14 cellular contexts compared by ENCODE assay signal in genomic region chr5:38424237-38425080, GRCh38.
DNase-seq lines count a peak whose midpoint lies in the region; ATAC-seq and TF ChIP-seq lines count a peak whose summit lies in the region.
"Had no signal": no experiment of that assay in that cellular context is flagged by ENCODE, and none has a peak within 500 bp of the region (broad histone marks: within the 10 kb centered on the region; RNA-seq: fewer than 3 reads in every experiment).

No MANE protein-coding gene starts in this region.

- TF ChIP-seq EP300 in SK-N-SH (IDR thresholded peaks at IDR 0.05; ENCODE audit: borderline replicate concordance in 1 of 2, low read depth in 1 of 2, low read length in 1 of 2), result peak; percentile 52 to 54; a peak in 2 of 4 replicates

- peaks cover 3% of the 10 kb centered on the region for H3K4me1 Mint-ChIP-seq in neural crest cell
- H3K4me1 Mint-ChIP-seq in Calu3 (ENCODE audit: low read depth, unreplicated experiment), result no peaks in the 10 kb centered on the region
- peaks cover 15% of the 10 kb centered on the region for H3K4me1 Mint-ChIP-seq in activated T-helper 1 cell treated with anti-CD3 and anti-CD28 coated beads, Interleukin-12 subunit alpha, Interleukin-12 subunit beta, Interleukin-2, Interleukin-4 antibody, amounts not matched to agents 30 ng/mL and 10 ng/mL and 1 ng/mL, durations not matched to agents 14 hours and 24 hours and 36 hours (ENCODE audit: low read depth)

- H3K4me3 Mint-ChIP-seq in neural crest cell (no peak overlapping the region), Calu3 (ENCODE audit: low read depth, unreplicated experiment) (no peak overlapping the region)
- no peak overlapping the region for H3K4me3 Mint-ChIP-seq in activated T-helper 1 cell treated with anti-CD3 and anti-CD28 coated beads, Interleukin-12 subunit alpha, Interleukin-12 subunit beta, Interleukin-2, Interleukin-4 antibody, amounts not matched to agents 30 ng/mL and 10 ng/mL and 1 ng/mL, durations not matched to agents 14 hours and 24 hours and 36 hours
- H3K4me3 Mint-ChIP-seq: CD4-positive, alpha-beta memory T cell; T-helper 1 cell treated with Interleukin-12 subunit alpha and Interleukin-12 subunit beta and Interleukin-4 antibody, amounts not matched to agents 30 μg/mL and 1 μg/mL, for 36 hours had no signal

- H3K27me3 ChIP-seq in SK-N-SH (ENCODE audit: insufficient read depth), result no peaks in the 10 kb centered on the region
- H3K27me3 ChIP-seq: BE2C had no signal

- H3K9me3 Mint-ChIP-seq in neural crest cell (no peaks in the 10 kb centered on the region), Calu3 (ENCODE audit: low read depth, unreplicated experiment) (no peaks in the 10 kb centered on the region)
- no peaks in the 10 kb centered on the region for H3K9me3 Mint-ChIP-seq in activated T-helper 1 cell treated with anti-CD3 and anti-CD28 coated beads, Interleukin-12 subunit alpha, Interleukin-12 subunit beta, Interleukin-2, Interleukin-4 antibody, amounts not matched to agents 30 ng/mL and 10 ng/mL and 1 ng/mL, durations not matched to agents 14 hours and 24 hours and 36 hours
- H3K9me3 Mint-ChIP-seq: CD4-positive, alpha-beta memory T cell; T-helper 1 cell treated with Interleukin-12 subunit alpha and Interleukin-12 subunit beta and Interleukin-4 antibody, amounts not matched to agents 30 μg/mL and 1 μg/mL, for 36 hours had no signal

- H3K4me1 ChIP-seq in SK-N-SH (ENCODE audit: control insufficient read depth in 1 of 2, insufficient read depth in 2 of 2, low read depth in 1 of 2, low read length in 1 of 2), result peaks cover 7 to 15% of the 10 kb centered on the region in 2 experiments; a peak in 3 of 4 replicates

- no peaks in the 10 kb centered on the region for H3K79me2 ChIP-seq in SK-N-SH (ENCODE audit: insufficient read depth)

- no peak for TF ChIP-seq CTCF in SK-N-SH (IDR thresholded peaks at IDR 0.05)
- no peak for TF ChIP-seq CTCF in neural crest cell (conservative IDR thresholded peaks at IDR 0.05)
- no peak for TF ChIP-seq CTCF in Calu3 (IDR thresholded peaks at IDR 0.05; ENCODE audit: unreplicated experiment)

- peak overlapping the region in 1 of 2 experiments; percentile 34; a peak in 1 of 4 replicates for H3K27ac ChIP-seq in SK-N-SH (ENCODE audit: low read depth in 2 of 2, low read length in 1 of 2)

- no peak for TF ChIP-seq RAD21 in SK-N-SH (IDR thresholded peaks at IDR 0.05; ENCODE audit: low read length)

- BruUV-seq in Calu3 (replicated peaks; lab: Mats Ljungman, UMichigan), result no TSS peak

- CTCF ChIA-PET in HEK293T (lab: Yijun Ruan, JAX), result interaction anchor here (2.2 kb wide), 1 partner anchor 17 kb away, joined by 9 read pairs; no protein-coding TSS in a partner anchor
- CTCF ChIA-PET in SK-N-SH (lab: Yijun Ruan, JAX), result interaction anchor here (0.6 to 2.1 kb wide), 4 partner anchors 17 to 622 kb away, joined by 3 to 8 read pairs (median 4); no protein-coding TSS in a partner anchor
- CTCF ChIA-PET in Calu3 (lab: Charles Lee), result interaction anchor here (0.5 to 1.3 kb wide), 4 partner anchors 8 to 1306 kb away, joined by 3 read pairs; no protein-coding TSS in a partner anchor

- no peaks in the 10 kb centered on the region for H3K9me3 ChIP-seq in SK-N-SH
- H3K9me3 ChIP-seq: BE2C had no signal

- H3F3A ChIP-seq in SK-N-SH (replicated peaks; ENCODE audit: insufficient read depth), result no peaks in the 10 kb centered on the region

- no peak overlapping the region for H2AFZ ChIP-seq in SK-N-SH (ENCODE audit: low read depth)

- WGBS in SK-N-SH (ENCODE audit: low lambda C conversion rate), result 42% methylated on average over 3 of the region's 5 CpGs

- no peaks in the 10 kb centered on the region for H3K9me2 ChIP-seq in SK-N-SH

- H3K27me3 Mint-ChIP-seq in neural crest cell (ENCODE audit: low read depth) (no peaks in the 10 kb centered on the region), Calu3 (ENCODE audit: unreplicated experiment) (peaks cover 69% of the 10 kb centered on the region)
- H3K27me3 Mint-ChIP-seq in activated T-helper 1 cell treated with anti-CD3 and anti-CD28 coated beads, Interleukin-12 subunit alpha, Interleukin-12 subunit beta, Interleukin-2, Interleukin-4 antibody, amounts not matched to agents 30 ng/mL and 10 ng/mL and 1 ng/mL, durations not matched to agents 14 hours and 24 hours and 36 hours (ENCODE audit: insufficient read depth), result peaks cover 19% of the 10 kb centered on the region

- no peak overlapping the region for H3K4me2 ChIP-seq in SK-N-SH

- no peaks in the 10 kb centered on the region for H3K36me3 ChIP-seq in SK-N-SH (replicated peaks in 1 of 2; ENCODE audit: control insufficient read depth in 1 of 2, insufficient read depth in 2 of 2, low read length in 1 of 2)
- H3K36me3 ChIP-seq: BE2C had no signal

- H4K20me1 ChIP-seq in SK-N-SH (ENCODE audit: insufficient read depth), result no peaks in the 10 kb centered on the region

- DNase-seq in HEK293T (ENCODE audit: extremely low spot score) (no peak), NCI-H2171 treated with DMSO at 0.1 percent for 48 hours (lab: John Stamatoyannopoulos, UW) (peak; percentile 98), SK-N-SH (no peak), neural crest cell (ENCODE audit: low read depth, low spot score) (no peak), Calu3 (no peak)
- no peak for DNase-seq in activated T-helper 1 cell treated with anti-CD3 and anti-CD28 coated beads, Interleukin-12 subunit alpha, Interleukin-12 subunit beta, Interleukin-2, Interleukin-4 antibody, amounts not matched to agents 30 ng/mL and 10 ng/mL and 1 ng/mL, durations not matched to agents 14 hours and 24 hours and 36 hours (ENCODE audit: low spot score)
- DNase-seq: CD4-positive, alpha-beta memory T cell; H7; NCI-H2107 had no signal

- no peak for ATAC-seq in HG03095 (IDR thresholded peaks at IDR 0.05; ENCODE audit: unreplicated experiment)
- ATAC-seq: Panc1, Right ventricle myocardium inferior had no signal

- peak overlapping the region; percentile 62 for H3K27ac Mint-ChIP-seq in neural crest cell (ENCODE audit: unreplicated experiment)
- H3K27ac Mint-ChIP-seq in Calu3 (ENCODE audit: unreplicated experiment), result no peak overlapping the region
- no peak overlapping the region for H3K27ac Mint-ChIP-seq in activated T-helper 1 cell treated with anti-CD3 and anti-CD28 coated beads, Interleukin-12 subunit alpha, Interleukin-12 subunit beta, Interleukin-2, Interleukin-4 antibody, amounts not matched to agents 30 ng/mL and 10 ng/mL and 1 ng/mL, durations not matched to agents 14 hours and 24 hours and 36 hours
- H3K27ac Mint-ChIP-seq: CD4-positive, alpha-beta memory T cell; T-helper 1 cell treated with Interleukin-12 subunit alpha and Interleukin-12 subunit beta and Interleukin-4 antibody, amounts not matched to agents 30 μg/mL and 1 μg/mL, for 36 hours had no signal

- H3K9ac ChIP-seq in SK-N-SH, result no peak overlapping the region

- H3K36me3 Mint-ChIP-seq in neural crest cell (ENCODE audit: low read depth) (no peaks in the 10 kb centered on the region), Calu3 (ENCODE audit: insufficient read depth, unreplicated experiment) (no peaks in the 10 kb centered on the region)
- H3K36me3 Mint-ChIP-seq in activated T-helper 1 cell treated with anti-CD3 and anti-CD28 coated beads, Interleukin-12 subunit alpha, Interleukin-12 subunit beta, Interleukin-2, Interleukin-4 antibody, amounts not matched to agents 30 ng/mL and 10 ng/mL and 1 ng/mL, durations not matched to agents 14 hours and 24 hours and 36 hours (ENCODE audit: low read depth), result no peaks in the 10 kb centered on the region
- H3K36me3 Mint-ChIP-seq: CD4-positive, alpha-beta memory T cell had no signal

- H3K4me3 ChIP-seq in SK-N-SH (ENCODE audit: low read depth in 2 of 2, low read length in 1 of 2), result no peak overlapping the region

- POLR2A ChIA-PET in HEK293T (lab: Yijun Ruan, JAX), result no interaction called here
- POLR2A ChIA-PET in SK-N-SH (lab: Yijun Ruan, JAX), result no interaction called here

- intact Hi-C loops in Calu3 (cut with micrococcal nuclease; ENCODE audit: unreplicated experiment), result no loop called here
- intact Hi-C loops in activated T-helper 1 cell treated with anti-CD3 and anti-CD28 coated beads, Interleukin-12 subunit alpha, Interleukin-12 subunit beta, Interleukin-2, Interleukin-4 antibody, amounts not matched to agents 30 ng/mL and 10 ng/mL and 1 ng/mL, durations not matched to agents 14 hours and 24 hours and 36 hours (cut with micrococcal nuclease), result no loop called here

TF ChIP-seq in HEK293T, 16 proteins besides CTCF, POLR2A, EP300 and RAD21:
- TF ChIP-seq NFRKB (IDR thresholded peaks at IDR 0.05), result no peak
- peak; percentile 18; the same call in 1 of the 2 replicates for TF ChIP-seq PKNOX1 (IDR thresholded peaks at IDR 0.05)

TF ChIP-seq in SK-N-SH, 30 proteins besides CTCF, POLR2A, EP300 and RAD21:
- TF ChIP-seq YY1 (IDR thresholded peaks at IDR 0.05; ENCODE audit: low read depth) (no peak), ELF1 (IDR thresholded peaks at IDR 0.05) (no peak), TCF12 (IDR thresholded peaks at IDR 0.05) (peak; percentile 54; the same call in 1 of the 2 replicates), TEAD4 (IDR thresholded peaks at IDR 0.05; ENCODE audit: borderline replicate concordance, insufficient read depth) (0 out of 2 replicates have a peak, but pooled peaks have one; percentile 20), RCOR1 (IDR thresholded peaks at IDR 0.05; ENCODE audit: low read length) (no peak), PBX3 (IDR thresholded peaks at IDR 0.05) (peak; percentile 71), JUND (IDR thresholded peaks at IDR 0.05) (peak; percentile 32; the same call in 1 of the 2 replicates), FOXM1 (IDR thresholded peaks at IDR 0.05; ENCODE audit: low read depth) (no peak), POLR2AphosphoS5 (IDR thresholded peaks at IDR 0.05; ENCODE audit: low read depth, low read length) (peak; percentile 48; the same call in 1 of the 2 replicates), FOSL2 (IDR thresholded peaks at IDR 0.05; ENCODE audit: borderline replicate concordance, low read depth) (0 out of 2 replicates have a peak, but pooled peaks have one; percentile 7), EZH2phosphoT487 (IDR thresholded peaks at IDR 0.05; ENCODE audit: borderline replicate concordance, low read depth) (no peak)
